7 cellular contexts compared by ENCODE assay signal in genomic region chr5:126900796-126901195, GRCh38.
"Had no signal": no experiment of that assay in that cellular context is flagged by ENCODE, and none has a peak within 500 bp of the region (broad histone marks: within the 10 kb centered on the region; RNA-seq: fewer than 3 reads in every experiment).

No MANE protein-coding gene starts in this region.

- H3K9ac ChIP-seq: KMS-11 had no signal

- ATAC-seq: HepG2 had no signal

- DNase-seq: IMR-90, KBM-7, KG1 had no signal

- FAIRE-seq: HepG2, HTR-8/SVneo had no signal

- H3K4me2 ChIP-seq: KMS-11 had no signal

- H3K27ac ChIP-seq: HL-60, KMS-11 had no signal
